In genomic region chr1:26999440-26999987, GRCh38 we compare ENCODE assay signal across 10 cellular contexts. TPM values are rescaled to one million over a fixed set of nuclear protein-coding genes. Genes with fewer than 3 reads are reported as not detected.
DNase-seq lines count a peak whose midpoint lies in the region; ATAC-seq and TF ChIP-seq lines count a peak whose summit lies in the region.
"Had no signal": no experiment of that assay in that cellular context is flagged by ENCODE, and none has a peak within 500 bp of the region (broad histone marks: within the 10 kb centered on the region; RNA-seq: fewer than 3 reads in every experiment).

No MANE protein-coding gene starts in this region.

- H4K8ac ChIP-seq in mesendoderm (ENCODE audit: low read depth, low read length): no peak overlapping the region

- no peak overlapping the region for H3K4me2 ChIP-seq in mesendoderm (ENCODE audit: low read length)

- peaks cover 35% of the 10 kb centered on the region for H3K27me3 Mint-ChIP-seq in activated CD4-positive, alpha-beta T cell treated with anti-CD3 and anti-CD28 coated beads, Interleukin-2, amount 10 ng/mL, durations not matched to agents 24 days and 14 days

- no peak overlapping the region for H3K23ac ChIP-seq in mesendoderm (ENCODE audit: low read length)

- DNase-seq in Right ventricle myocardium inferior (ENCODE audit: missing footprints): no peak
- DNase-seq in cardiac septum (ENCODE audit: low spot score): no peak
- DNase-seq in epithelial cell of esophagus (ENCODE audit: low read depth): peak; percentile 96
- peak; percentile 99 for DNase-seq in mesendoderm
- DNase-seq in activated CD4-positive, CD25-positive, alpha-beta regulatory T cell (lab: John Stamatoyannopoulos, UW): no peak
- no peak for DNase-seq in NCI-H1436 treated with DMSO at 0.1 percent for 48 hours (lab: John Stamatoyannopoulos, UW)
- no peak for DNase-seq in occipital lobe (lab: John Stamatoyannopoulos, UW)
- DNase-seq in activated CD4-positive, alpha-beta T cell treated with anti-CD3 and anti-CD28 coated beads, Interleukin-2, amount 10 ng/mL, durations not matched to agents 24 days and 14 days: no peak
- DNase-seq: activated CD4-positive, alpha-beta T cell treated with anti-CD3 and anti-CD28 coated beads for 1 hour had no signal

- H3K56ac ChIP-seq in mesendoderm (ENCODE audit: low read length): peak overlapping the region; percentile 54

- ATAC-seq in Right ventricle myocardium inferior: peak; percentile 78

- H3K27me3 ChIP-seq in mesendoderm (ENCODE audit: insufficient read depth, low read length, poor library complexity): no peaks in the 10 kb centered on the region

- no peak overlapping the region for H2BK15ac ChIP-seq in mesendoderm (replicated peaks; ENCODE audit: low read depth)

- H3K4me3 Mint-ChIP-seq in activated CD4-positive, alpha-beta T cell treated with anti-CD3 and anti-CD28 coated beads, Interleukin-2, amount 10 ng/mL, durations not matched to agents 24 days and 14 days: no peak overlapping the region

- no peaks in the 10 kb centered on the region for H3K9me3 Mint-ChIP-seq in activated CD4-positive, alpha-beta T cell treated with anti-CD3 and anti-CD28 coated beads, Interleukin-2, amount 10 ng/mL, durations not matched to agents 24 days and 14 days

- H2AK5ac ChIP-seq in mesendoderm (ENCODE audit: low read length): no peak overlapping the region

- intact Hi-C loops in Right ventricle myocardium inferior (cut with DNase I): loop anchor here (2.0 kb wide), 1 partner anchor 13 kb away; the partner anchor contains the start of gene TENT5B
- intact Hi-C loops in cardiac septum (cut with DNase I): loop anchor here (2.0 to 5.0 kb wide), 2 partner anchors 33 to 45 kb away; no protein-coding TSS in a partner anchor
- intact Hi-C loops in activated CD4-positive, alpha-beta T cell treated with anti-CD3 and anti-CD28 coated beads, Interleukin-2, amount 10 ng/mL, durations not matched to agents 24 days and 14 days (cut with micrococcal nuclease): loop anchor here (5.0 kb wide), 1 partner anchor 48 kb away; no protein-coding TSS in a partner anchor

- no peaks in the 10 kb centered on the region for H3K36me3 ChIP-seq in mesendoderm (ENCODE audit: control insufficient read depth, insufficient read depth, low read length)

- H3K4me3 ChIP-seq in epithelial cell of esophagus (ENCODE audit: low read length): no peak overlapping the region
- H3K4me3 ChIP-seq in mesendoderm (ENCODE audit: low read length): no peak overlapping the region

- H2BK120ac ChIP-seq in mesendoderm (ENCODE audit: low read depth, low read length): no peak overlapping the region

- peak overlapping the region; percentile 82 for H2BK5ac ChIP-seq in mesendoderm (ENCODE audit: low read length)

- peaks cover 7% of the 10 kb centered on the region for H3K79me1 ChIP-seq in mesendoderm (ENCODE audit: low read length)

- TF ChIP-seq CTCF in epithelial cell of esophagus (IDR thresholded peaks at IDR 0.05; ENCODE audit: insufficient read depth, low read depth, low read length, missing control alignments): no peak

- peaks cover 8% of the 10 kb centered on the region for H3K4me1 Mint-ChIP-seq in activated CD4-positive, alpha-beta T cell treated with anti-CD3 and anti-CD28 coated beads, Interleukin-2, amount 10 ng/mL, durations not matched to agents 24 days and 14 days

- no peak overlapping the region for H4K5ac ChIP-seq in mesendoderm (ENCODE audit: low read length)

- peak overlapping the region; percentile 41 for H3K9ac ChIP-seq in mesendoderm (ENCODE audit: low read length)

- no CpG with 5 or more reads among the region's 7 CpGs for WGBS in mesendoderm (ENCODE audit: extremely low coverage, insufficient coverage, low lambda C conversion rate)

- peaks cover 21% of the 10 kb centered on the region for H3K4me1 ChIP-seq in mesendoderm (ENCODE audit: control insufficient read depth, low read depth, low read length)

- H3K27ac Mint-ChIP-seq in activated CD4-positive, alpha-beta T cell treated with anti-CD3 and anti-CD28 coated beads, Interleukin-2, amount 10 ng/mL, durations not matched to agents 24 days and 14 days: no peak overlapping the region

- H3K36me3 Mint-ChIP-seq in activated CD4-positive, alpha-beta T cell treated with anti-CD3 and anti-CD28 coated beads, Interleukin-2, amount 10 ng/mL, durations not matched to agents 24 days and 14 days (ENCODE audit: low read depth): no peaks in the 10 kb centered on the region

- H3K79me2 ChIP-seq in mesendoderm (ENCODE audit: control insufficient read depth, insufficient read depth, low read length): peaks cover 3% of the 10 kb centered on the region

- H3K4ac ChIP-seq in mesendoderm (ENCODE audit: low read depth, low read length): peak overlapping the region; percentile 81

- peak overlapping the region; percentile 71 for H3K27ac ChIP-seq in mesendoderm (ENCODE audit: low read depth, low read length)

- H3K18ac ChIP-seq in mesendoderm (ENCODE audit: low read length): peak overlapping the region; percentile 72

RNA-seq across cellular contexts. Expression of gene TRNP1, which starts 6.0 kb away (rescaled TPM):
- total RNA-seq in Right ventricle myocardium inferior (26.9 TPM), cardiac septum (42.2 TPM), occipital lobe (16.4 TPM)
- 20.9 TPM for polyA plus RNA-seq in mesendoderm (2013, experiment 1 of 2)
- polyA plus RNA-seq in mesendoderm (2013, experiment 2 of 2): 21.5 TPM
- 1.3 and 2.2 TPM in 2 replicates for total RNA-seq in activated CD4-positive, alpha-beta T cell treated with anti-CD3 and anti-CD28 coated beads, Interleukin-2, amount 10 ng/mL, durations not matched to agents 24 days and 14 days

RNA-seq across cellular contexts. Expression of gene TENT5B, which starts 13.1 kb away (rescaled TPM):
- total RNA-seq in Right ventricle myocardium inferior: 41.8 TPM
- 7.6 TPM for total RNA-seq in cardiac septum
- polyA plus RNA-seq in mesendoderm (2013, experiment 1 of 2): 26.2 TPM
- 28.4 TPM for polyA plus RNA-seq in mesendoderm (2013, experiment 2 of 2)
- total RNA-seq in occipital lobe: 0.31 TPM
- total RNA-seq in activated CD4-positive, alpha-beta T cell treated with anti-CD3 and anti-CD28 coated beads, Interleukin-2, amount 10 ng/mL, durations not matched to agents 24 days and 14 days: not detected in 2 replicates

RNA-seq across cellular contexts. Expression of gene KDF1, which starts 39.2 kb away (rescaled TPM):
- total RNA-seq in Right ventricle myocardium inferior (0.68 TPM), cardiac septum (not detected), occipital lobe (not detected)
- polyA plus RNA-seq in mesendoderm (2013, experiment 1 of 2): 9.8 TPM
- polyA plus RNA-seq in mesendoderm (2013, experiment 2 of 2): 9.7 TPM
- not detected in 2 replicates for total RNA-seq in activated CD4-positive, alpha-beta T cell treated with anti-CD3 and anti-CD28 coated beads, Interleukin-2, amount 10 ng/mL, durations not matched to agents 24 days and 14 days
- total RNA-seq: mesenteric fat pad had no signal

Comparison
In these comparisons a context has a peak if more than half of its experiments do, and no peak if none do; other contexts are left out.
1. DNase-seq: peak in epithelial cell of esophagus (single experiment) and mesendoderm (single experiment); none in Right ventricle myocardium inferior (single experiment), cardiac septum (single experiment), activated CD4-positive, CD25-positive, alpha-beta regulatory T cell (0 of 4), NCI-H1436 treated with DMSO at 0.1 percent for 48 hours (single experiment), occipital lobe (single experiment) and activated CD4-positive, alpha-beta T cell treated with anti-CD3 and anti-CD28 coated beads, Interleukin-2, amount 10 ng/mL, durations not matched to agents 24 days and 14 days (single experiment).